8 cellular contexts compared by ENCODE assay signal in genomic region chr4:113979973-113980615, GRCh38. TPM values are rescaled to one million over a fixed set of nuclear protein-coding genes. Genes with fewer than 3 reads are reported as not detected.
DNase-seq lines count a peak whose midpoint lies in the region; ATAC-seq, FAIRE-seq and TF ChIP-seq lines count a peak whose summit lies in the region.

No MANE protein-coding gene starts in this region.

- ATAC-seq in stimulated activated naive B cell treated with anti-CD40 and anti-IgM and Interleukin-4, amounts not matched to agents 10 μg/mL and 1 μg/mL and 100 μg/mL, for 72 hours (replicated peaks), result no peak
- no peak for ATAC-seq in GM21360 (IDR thresholded peaks at IDR 0.05; ENCODE audit: unreplicated experiment)

- TF ChIP-seq CTCF in astrocyte of the cerebellum (IDR thresholded peaks at IDR 0.05; ENCODE audit: low read depth, low read length, missing control alignments), result no peak

- peak overlapping the region in 4 of 6 donors; percentile 34 to 83 (median 75) for H3K27ac Mint-ChIP-seq in immature natural killer cell
- H3K27ac Mint-ChIP-seq in stimulated activated naive B cell treated with anti-CD40 and anti-IgM and Interleukin-4, amounts not matched to agents 10 μg/mL and 1 μg/mL and 100 μg/mL, for 72 hours, result no peak overlapping the region

- peaks cover 0 to 9% (median 0%) of the 10 kb centered on the region in 3 donors for H3K36me3 Mint-ChIP-seq in immature natural killer cell
- H3K36me3 Mint-ChIP-seq in stimulated activated naive B cell treated with anti-CD40 and anti-IgM and Interleukin-4, amounts not matched to agents 10 μg/mL and 1 μg/mL and 100 μg/mL, for 72 hours, result peaks cover 0 to 2% of the 10 kb centered on the region in 2 donors

- H3K9me3 Mint-ChIP-seq in immature natural killer cell, result peaks cover 0 to 5% (median 0%) of the 10 kb centered on the region in 6 donors
- H3K9me3 Mint-ChIP-seq in stimulated activated naive B cell treated with anti-CD40 and anti-IgM and Interleukin-4, amounts not matched to agents 10 μg/mL and 1 μg/mL and 100 μg/mL, for 72 hours, result peaks cover 0 to 9% of the 10 kb centered on the region in 2 donors

- in situ Hi-C loops in astrocyte of the cerebellum (cut with HindIII; ENCODE audit: low sequenced_read_pairs), result no loop called here

- peak overlapping the region; percentile 85 to 93 (median 86) for H3K4me3 Mint-ChIP-seq in immature natural killer cell
- peak overlapping the region; percentile 69 to 79 for H3K4me3 Mint-ChIP-seq in stimulated activated naive B cell treated with anti-CD40 and anti-IgM and Interleukin-4, amounts not matched to agents 10 μg/mL and 1 μg/mL and 100 μg/mL, for 72 hours

- DNase-seq in DMS 273 (lab: John Stamatoyannopoulos, UW; ENCODE audit: unreplicated experiment), result peak; percentile 31
- DNase-seq in DMS 273 treated with DMSO at 0.1 percent for 48 hours (lab: John Stamatoyannopoulos, UW), result no peak
- no peak for DNase-seq in astrocyte of the cerebellum (ENCODE audit: low read depth)
- DNase-seq in immature natural killer cell, result no peak
- DNase-seq in stimulated activated naive B cell treated with anti-CD40 and anti-IgM and Interleukin-4, amounts not matched to agents 10 μg/mL and 1 μg/mL and 100 μg/mL, for 72 hours, result no peak
- no peak for DNase-seq in RCC 7860 (ENCODE audit: low spot score)
- no peak for DNase-seq in stimulated activated CD4-positive, alpha-beta T cell treated with anti-CD3 and anti-CD28 coated beads, Interleukin-15, amount 100 ng/mL, for 24 hours

- H3K4me3 ChIP-seq in astrocyte of the cerebellum (ENCODE audit: low read depth, low read length), result peak overlapping the region; percentile 81

- FAIRE-seq in RCC 7860 (lab: Jason Lieb, UNC), result no peak

- peaks cover 0 to 12% (median 12%) of the 10 kb centered on the region in 3 donors for H3K27me3 Mint-ChIP-seq in immature natural killer cell (ENCODE audit: low read depth in 3 of 3)
- peaks cover 45 to 69% of the 10 kb centered on the region in 2 donors for H3K27me3 Mint-ChIP-seq in stimulated activated naive B cell treated with anti-CD40 and anti-IgM and Interleukin-4, amounts not matched to agents 10 μg/mL and 1 μg/mL and 100 μg/mL, for 72 hours

- H3K4me1 Mint-ChIP-seq in immature natural killer cell, result peaks cover 21 to 43% of the 10 kb centered on the region in 2 donors
- peaks cover 8 to 18% of the 10 kb centered on the region in 2 donors for H3K4me1 Mint-ChIP-seq in stimulated activated naive B cell treated with anti-CD40 and anti-IgM and Interleukin-4, amounts not matched to agents 10 μg/mL and 1 μg/mL and 100 μg/mL, for 72 hours

RNA-seq across cellular contexts. Expression of gene ARSJ, which starts 0.6 kb away (rescaled TPM):
- polyA plus RNA-seq in immature natural killer cell, result under 1 TPM in 1 of 3 donors, not detected in 2; 0.99 TPM
